ENCODE assay signal across 21 cellular contexts in genomic region chr3:62049033-62049432, GRCh38.
"Had no signal": no experiment of that assay in that cellular context is flagged by ENCODE, and none has a peak within 500 bp of the region (broad histone marks: within the 10 kb centered on the region; RNA-seq: fewer than 3 reads in every experiment).

No MANE protein-coding gene starts in this region.

- H3K27me3 ChIP-seq: adrenal gland, body of pancreas, left lung, ovary, tibial artery had no signal

- ATAC-seq: activated naive CD4-positive, alpha-beta T cell treated with anti-CD3 and anti-CD28 coated beads, Interleukin-2, amount 50 U/mL, for 72 hours; activated T-cell treated with anti-CD3 and anti-CD28 coated beads, Interleukin-2, amount 50 U/mL, for 72 hours; body of pancreas; left lung; natural killer cell treated with Interleukin-12 subunit alpha and Interleukin-12 subunit beta and Interleukin-15 and Interleukin-18, amount 100 ng/mL, for 72 hours had no signal

- H3K36me3 ChIP-seq: adrenal gland, left lung, ovary, prostate gland, tibial artery had no signal

- H3K27ac ChIP-seq: adrenal gland, body of pancreas, left lung, ovary, prostate gland, tibial artery had no signal

- DNase-seq: activated CD4-positive, alpha-beta memory T cell treated with anti-CD3 and anti-CD28 coated beads for 36 hours; activated CD4-positive, alpha-beta T cell treated with anti-CD3 and anti-CD28 coated beads for 48 hours; activated gamma-delta T cell; activated T-cell treated with anti-CD3 and anti-CD28 coated beads, Interleukin-2, amount 50 U/mL, for 72 hours; adrenal gland; body of pancreas; caudate nucleus; dermis blood vessel endothelial cell; effector CD8-positive, alpha-beta T cell; foreskin melanocyte; left lung; mammary epithelial cell; ovary; stimulated activated CD4-positive, alpha-beta T cell treated with anti-CD3 and anti-CD28 coated beads, Interleukin-1b, Interleukin-23, amount 100 ng/mL, for 48 hours; tibial artery had no signal

- H3K4me1 ChIP-seq: adrenal gland, body of pancreas, left lung, prostate gland had no signal

- H3K4me3 ChIP-seq: adrenal gland, body of pancreas, left lung, ovary, prostate gland, tibial artery had no signal

- H3K9me3 ChIP-seq: adrenal gland, body of pancreas, left lung, ovary, prostate gland, tibial artery had no signal

- H3K27me3 Mint-ChIP-seq: activated CD4-positive, alpha-beta memory T cell treated with anti-CD3 and anti-CD28 coated beads for 36 hours; natural killer cell treated with Interleukin-12 subunit alpha and Interleukin-12 subunit beta and Interleukin-15 and Interleukin-18, amount 100 ng/mL, for 72 hours; stimulated activated naive CD8-positive, alpha-beta T cell treated with anti-CD3 and anti-CD28 coated beads, Interleukin-15, Interleukin-2, amounts not matched to agents 100 ng/mL and 50 ng/mL, for 24 hours had no signal

- H3K4me3 Mint-ChIP-seq: activated CD4-positive, alpha-beta memory T cell treated with anti-CD3 and anti-CD28 coated beads for 36 hours; activated T-cell treated with anti-CD3 and anti-CD28 coated beads, Interleukin-2, amount 50 U/mL, for 72 hours; mesothelial cell of epicardium; natural killer cell treated with Interleukin-12 subunit alpha and Interleukin-12 subunit beta and Interleukin-15 and Interleukin-18, amount 100 ng/mL, for 72 hours; stimulated activated naive CD8-positive, alpha-beta T cell treated with anti-CD3 and anti-CD28 coated beads, Interleukin-15, Interleukin-2, amounts not matched to agents 100 ng/mL and 50 ng/mL, for 24 hours; T-helper 1 cell treated with Interleukin-12 subunit alpha and Interleukin-12 subunit beta and Interleukin-4 antibody, amounts not matched to agents 30 μg/mL and 1 μg/mL, for 36 hours had no signal

- H3K9me3 Mint-ChIP-seq: activated CD4-positive, alpha-beta memory T cell treated with anti-CD3 and anti-CD28 coated beads for 36 hours; activated naive CD4-positive, alpha-beta T cell treated with anti-CD3 and anti-CD28 coated beads, Interleukin-2, amount 50 U/mL, for 72 hours; activated T-cell treated with anti-CD3 and anti-CD28 coated beads, Interleukin-2, amount 50 U/mL, for 72 hours; mesothelial cell of epicardium; natural killer cell treated with Interleukin-12 subunit alpha and Interleukin-12 subunit beta and Interleukin-15 and Interleukin-18, amount 100 ng/mL, for 72 hours; stimulated activated naive CD8-positive, alpha-beta T cell treated with anti-CD3 and anti-CD28 coated beads, Interleukin-15, Interleukin-2, amounts not matched to agents 100 ng/mL and 50 ng/mL, for 24 hours; T-helper 1 cell treated with Interleukin-12 subunit alpha and Interleukin-12 subunit beta and Interleukin-4 antibody, amounts not matched to agents 30 μg/mL and 1 μg/mL, for 36 hours had no signal

- H3K27ac Mint-ChIP-seq: activated CD4-positive, alpha-beta memory T cell treated with anti-CD3 and anti-CD28 coated beads for 36 hours; activated naive CD4-positive, alpha-beta T cell treated with anti-CD3 and anti-CD28 coated beads, Interleukin-2, amount 50 U/mL, for 72 hours; activated T-cell treated with anti-CD3 and anti-CD28 coated beads, Interleukin-2, amount 50 U/mL, for 72 hours; mesothelial cell of epicardium; natural killer cell treated with Interleukin-12 subunit alpha and Interleukin-12 subunit beta and Interleukin-15 and Interleukin-18, amount 100 ng/mL, for 72 hours; stimulated activated naive CD8-positive, alpha-beta T cell treated with anti-CD3 and anti-CD28 coated beads, Interleukin-15, Interleukin-2, amounts not matched to agents 100 ng/mL and 50 ng/mL, for 24 hours; T-helper 1 cell treated with Interleukin-12 subunit alpha and Interleukin-12 subunit beta and Interleukin-4 antibody, amounts not matched to agents 30 μg/mL and 1 μg/mL, for 36 hours had no signal
